In the genomic region with DNA sequence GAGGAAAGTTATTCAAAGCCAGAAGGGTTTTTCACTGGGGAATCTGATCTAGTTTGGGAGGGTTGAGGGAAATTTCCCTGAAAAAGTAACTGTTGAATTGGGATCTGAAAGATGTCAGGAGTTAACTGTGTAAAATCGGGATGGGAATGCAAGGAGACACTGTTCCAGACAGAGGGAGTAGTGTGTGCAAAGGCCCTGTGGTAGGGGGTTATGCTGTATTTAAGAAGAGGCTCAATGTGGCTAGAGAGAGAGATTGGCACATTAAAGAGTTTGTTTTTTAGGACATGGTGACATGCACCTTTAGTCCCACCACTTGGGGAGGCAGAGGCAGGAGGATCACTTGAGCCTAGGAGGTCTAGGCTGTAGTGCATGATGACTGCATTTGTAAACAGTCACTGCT, we compare ENCODE assay signal across 24 cellular contexts. TPM values are rescaled to one million over a fixed set of nuclear protein-coding genes. Genes with fewer than 3 reads are reported as not detected.
"Had no signal": no experiment of that assay in that cellular context is flagged by ENCODE, and none has a peak within 500 bp of the region (broad histone marks: within the 10 kb centered on the region; RNA-seq: fewer than 3 reads in every experiment).

No MANE protein-coding gene starts in this region.

- H3K27ac ChIP-seq: ascending aorta, Peyer's patch had no signal

- H3K36me3 Mint-ChIP-seq: activated naive CD4-positive, alpha-beta T cell treated with anti-CD3 and anti-CD28 coated beads, Interleukin-2, amount 50 U/mL, for 72 hours; brain had no signal

- ATAC-seq: activated CD8-positive, alpha-beta memory T cell treated with anti-CD3 and anti-CD28 coated beads, Interleukin-2, amount 10 ng/mL, durations not matched to agents 7 days and 5 days; activated naive CD4-positive, alpha-beta T cell treated with anti-CD3 and anti-CD28 coated beads, Interleukin-2, amount 50 U/mL, for 72 hours; activated naive CD8-positive, alpha-beta T cell treated with anti-CD3 and anti-CD28 coated beads, Interleukin-2, amount 50 U/mL, for 24 hours had no signal

- DNase-seq: activated CD4-positive, alpha-beta T cell treated with anti-CD3 and anti-CD28 coated beads, Interleukin-2, amount 10 ng/mL, durations not matched to agents 24 days and 14 days; activated CD4-positive, alpha-beta T cell treated with anti-CD3 and anti-CD28 coated beads, Interleukin-2, amount 50 U/mL, for 48 hours; activated CD4-positive, CD25-positive, alpha-beta regulatory T cell treated with anti-CD3 and anti-CD28 coated beads, Interleukin-2, amount 50 U/mL, for 72 hours; activated CD8-positive, alpha-beta memory T cell treated with anti-CD3 and anti-CD28 coated beads, Interleukin-2, amount 10 ng/mL, durations not matched to agents 7 days and 5 days; activated effector memory CD4-positive, alpha-beta T cell treated with Interleukin-2 at 50 U/mL for 16 hours; activated naive CD4-positive, alpha-beta T cell; activated naive CD8-positive, alpha-beta T cell treated with anti-CD3 and anti-CD28 coated beads, Interleukin-2, amount 50 U/mL, for 24 hours; activated T-cell treated with anti-CD3 and anti-CD28 coated beads, Interleukin-2, amount 50 U/mL, for 24 hours; amniotic stem cell; cerebellar nuclear complex; MM.1S; NCI-H1105; NCI-H1436; NCI-H187; NCI-H2081; NCI-H510A treated with DMSO at 0.1 percent for 48 hours; Peyer's patch; SHP77 treated with DMSO at 0.1 percent for 48 hours had no signal

- H3K4me3 ChIP-seq: ascending aorta, Peyer's patch had no signal

- H3K27ac Mint-ChIP-seq: activated CD4-positive, alpha-beta T cell treated with anti-CD3 and anti-CD28 coated beads, Interleukin-2, amount 10 ng/mL, durations not matched to agents 24 days and 14 days; activated CD8-positive, alpha-beta memory T cell treated with anti-CD3 and anti-CD28 coated beads, Interleukin-2, amount 10 ng/mL, durations not matched to agents 7 days and 5 days; activated naive CD4-positive, alpha-beta T cell treated with anti-CD3 and anti-CD28 coated beads, Interleukin-2, amount 50 U/mL, for 72 hours; activated naive CD8-positive, alpha-beta T cell treated with anti-CD3 and anti-CD28 coated beads, Interleukin-2, amount 50 U/mL, for 24 hours; activated T-cell treated with anti-CD3 and anti-CD28 coated beads, Interleukin-2, amount 50 U/mL, for 24 hours; activated T-helper 1 cell treated with anti-CD3 and anti-CD28 coated beads, Interleukin-12 subunit alpha, Interleukin-12 subunit beta, Interleukin-2, Interleukin-4 antibody, amounts not matched to agents 30 ng/mL and 10 ng/mL and 1 ng/mL, durations not matched to agents 14 hours and 24 hours and 36 hours; brain; T-helper 1 cell treated with Interleukin-12 subunit alpha and Interleukin-12 subunit beta and Interleukin-4 antibody, amounts not matched to agents 30 μg/mL and 1 μg/mL, for 36 hours had no signal

- H3K4me3 Mint-ChIP-seq: activated CD4-positive, alpha-beta T cell treated with anti-CD3 and anti-CD28 coated beads, Interleukin-2, amount 10 ng/mL, durations not matched to agents 24 days and 14 days; activated CD8-positive, alpha-beta memory T cell treated with anti-CD3 and anti-CD28 coated beads, Interleukin-2, amount 10 ng/mL, durations not matched to agents 7 days and 5 days; activated naive CD8-positive, alpha-beta T cell treated with anti-CD3 and anti-CD28 coated beads, Interleukin-2, amount 50 U/mL, for 24 hours; activated T-cell treated with anti-CD3 and anti-CD28 coated beads, Interleukin-2, amount 50 U/mL, for 24 hours; activated T-helper 1 cell treated with anti-CD3 and anti-CD28 coated beads, Interleukin-12 subunit alpha, Interleukin-12 subunit beta, Interleukin-2, Interleukin-4 antibody, amounts not matched to agents 30 ng/mL and 10 ng/mL and 1 ng/mL, durations not matched to agents 14 hours and 24 hours and 36 hours; brain; T-helper 1 cell treated with Interleukin-12 subunit alpha and Interleukin-12 subunit beta and Interleukin-4 antibody, amounts not matched to agents 30 μg/mL and 1 μg/mL, for 36 hours had no signal

- H3K27me3 ChIP-seq: ascending aorta, Peyer's patch had no signal

- H3K36me3 ChIP-seq: ascending aorta, Peyer's patch had no signal

- H3K9me3 ChIP-seq: ascending aorta, Peyer's patch had no signal

- H3K9me3 Mint-ChIP-seq: activated CD4-positive, alpha-beta T cell treated with anti-CD3 and anti-CD28 coated beads, Interleukin-2, amount 10 ng/mL, durations not matched to agents 24 days and 14 days; activated naive CD4-positive, alpha-beta T cell treated with anti-CD3 and anti-CD28 coated beads, Interleukin-2, amount 50 U/mL, for 72 hours; activated naive CD8-positive, alpha-beta T cell treated with anti-CD3 and anti-CD28 coated beads, Interleukin-2, amount 50 U/mL, for 24 hours; activated T-cell treated with anti-CD3 and anti-CD28 coated beads, Interleukin-2, amount 50 U/mL, for 24 hours; brain; T-helper 1 cell treated with Interleukin-12 subunit alpha and Interleukin-12 subunit beta and Interleukin-4 antibody, amounts not matched to agents 30 μg/mL and 1 μg/mL, for 36 hours had no signal

- H3K4me1 ChIP-seq: ascending aorta, Peyer's patch had no signal

RNA-seq across cellular contexts. Expression of gene CDH3, which starts 16.9 kb away (rescaled TPM):
- total RNA-seq: ascending aorta, cardiac septum had no signal
